ENCODE assay signal across 24 cellular contexts in genomic region chr7:31933481-31933880, GRCh38.
"Had no signal": no experiment of that assay in that cellular context is flagged by ENCODE, and none has a peak within 500 bp of the region (broad histone marks: within the 10 kb centered on the region; RNA-seq: fewer than 3 reads in every experiment).

No MANE protein-coding gene starts in this region.

- H3K4me3 ChIP-seq: ascending aorta, gastroesophageal sphincter, heart left ventricle, left lung, prostate gland, right atrium auricular region, smooth muscle cell, thoracic aorta, upper lobe of right lung had no signal

- ATAC-seq: activated naive CD8-positive, alpha-beta T cell treated with anti-CD3 and anti-CD28 coated beads, Interleukin-2, amount 50 U/mL, for 24 hours; esophagus mucosa; gastroesophageal sphincter; left lung; naive thymus-derived CD4-positive, alpha-beta T cell; upper lobe of right lung had no signal

- H3K9me3 ChIP-seq: ascending aorta, gastroesophageal sphincter, left lung, prostate gland, right atrium auricular region, thoracic aorta, upper lobe of right lung had no signal

- H3K27me3 ChIP-seq: ascending aorta, gastroesophageal sphincter, heart left ventricle, left lung, right atrium auricular region, upper lobe of right lung had no signal

- H3K27ac ChIP-seq: ascending aorta, gastroesophageal sphincter, heart left ventricle, left lung, prostate gland, right atrium auricular region, thoracic aorta, upper lobe of right lung, VCaP had no signal

- H3K36me3 ChIP-seq: ascending aorta, gastroesophageal sphincter, heart left ventricle, left lung, prostate gland, right atrium auricular region, thoracic aorta, upper lobe of right lung had no signal

- FAIRE-seq: bronchial epithelial cell had no signal

- H3K4me2 ChIP-seq: smooth muscle cell had no signal

- DNase-seq: activated CD4-positive, CD25-positive, alpha-beta regulatory T cell treated with anti-CD3 and anti-CD28 coated beads, Interleukin-2, amount 50 U/mL, for 72 hours; activated CD8-positive, alpha-beta memory T cell treated with anti-CD3 and anti-CD28 coated beads for 24 hours; activated CD8-positive, alpha-beta memory T cell treated with anti-CD3 and anti-CD28 coated beads, Interleukin-2, amount 50 U/mL, for 48 hours; activated effector memory CD4-positive, alpha-beta T cell treated with Interleukin-2 at 50 U/mL for 16 hours; activated naive CD4-positive, alpha-beta T cell treated with anti-CD3 and anti-CD28 coated beads, Interleukin-2, amount 10 ng/mL, durations not matched to agents 7 days and 5 days; activated naive CD8-positive, alpha-beta T cell treated with anti-CD3 and anti-CD28 coated beads, Interleukin-2, amount 50 U/mL, for 24 hours; activated T-cell treated with anti-CD3 and anti-CD28 coated beads, Interleukin-2, amount 50 U/mL, for 48 hours; cerebellar nuclear complex; cortex of kidney; heart left ventricle; left lung; naive thymus-derived CD4-positive, alpha-beta T cell; stimulated activated CD4-positive, alpha-beta T cell treated with anti-CD3 and anti-CD28 coated beads, Interleukin-4, amount 100 ng/mL, for 1 hour; T-helper 9 cell; upper lobe of right lung had no signal

- H3K4me1 ChIP-seq: ascending aorta, left lung, prostate gland, upper lobe of right lung had no signal
